ENCODE assay signal across 1 cellular context in the genomic region with DNA sequence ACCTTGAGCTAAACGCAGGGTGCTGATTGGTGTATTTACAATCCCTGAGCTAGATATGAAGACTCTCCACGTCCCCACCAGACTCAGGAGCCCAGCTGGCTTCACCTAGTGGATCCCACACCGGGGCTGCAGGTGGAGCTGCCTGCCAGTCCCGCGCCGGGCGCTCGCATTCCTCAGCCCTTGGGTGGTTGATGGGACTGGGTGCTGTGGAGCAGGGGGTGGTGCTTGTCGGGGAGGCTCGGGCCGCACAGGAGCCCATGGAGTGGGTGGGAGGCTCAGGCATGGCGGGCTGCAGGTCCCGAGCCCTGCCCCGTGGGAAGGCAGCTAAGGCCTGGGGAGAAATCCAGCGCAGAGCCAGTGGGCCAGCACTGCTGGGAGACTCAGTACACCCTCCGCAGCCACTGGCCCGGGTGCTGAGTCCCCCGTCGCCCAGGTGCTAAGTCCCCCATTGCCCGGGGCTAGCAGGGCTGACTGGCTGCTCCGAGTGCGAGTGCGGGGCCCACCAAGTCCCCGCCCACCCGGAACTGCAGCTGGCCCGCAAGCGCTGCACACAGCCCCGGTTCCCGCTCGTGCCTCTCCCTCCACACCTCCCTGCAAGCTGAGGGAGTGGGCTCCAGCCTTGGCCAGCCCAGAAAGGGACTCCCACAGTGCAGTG. TPM values are rescaled to one million over a fixed set of nuclear protein-coding genes. Genes with fewer than 3 reads are reported as not detected.
DNase-seq lines count a peak whose midpoint lies in the region; ATAC-seq, FAIRE-seq and TF ChIP-seq lines count a peak whose summit lies in the region.
"Not testable (repeated sequence)": the region's sequence is repeated elsewhere in the genome, so short reads cannot be mapped to it uniquely, and the experiment has no call there.

No MANE protein-coding gene starts in this region.

- POLR2A ChIA-PET in K562 (lab: Yijun Ruan, JAX) = not testable (repeated sequence)

- TF ChIP-seq CTCF in K562 (IDR thresholded peaks at IDR 0.05 in 2 of 3, conservative IDR thresholded peaks at IDR 0.05 in 1 of 3; ENCODE audit: insufficient read depth in 2 of 3, low read depth in 1 of 3, low read length in 3 of 3) = not testable (repeated sequence)

- peak overlapping the region; percentile 31; the same call in 1 of the 2 replicates for H2AFZ ChIP-seq in K562 (ENCODE audit: low read depth, low read length)

- TF ChIP-seq POLR2A in K562 (conservative IDR thresholded peaks at IDR 0.05) = not testable (repeated sequence)

- intact Hi-C loops in K562 (cut with micrococcal nuclease) = not testable (repeated sequence)

- not testable (repeated sequence) for H3K4me3 ChIP-seq in K562

- H3K27ac ChIP-seq in K562 (ENCODE audit: extremely low read depth, low read depth, low read length) = not testable (repeated sequence)

- H3K9ac ChIP-seq in K562 (ENCODE audit: insufficient read depth in 1 of 2, low read depth in 2 of 2, low read length in 2 of 2) = not testable (repeated sequence)

- not testable (repeated sequence) for H3K9me3 ChIP-seq in K562 (replicated peaks; ENCODE audit: control insufficient read depth, insufficient read depth, low read depth, low read length)

- not testable (repeated sequence) for DNase-seq in K562 (ENCODE audit: extremely low read depth in 1 of 4, low spot score in 3 of 4)

- not testable (repeated sequence) for H3K79me2 ChIP-seq in K562 (ENCODE audit: control insufficient read depth, insufficient read depth, low read length)

- in situ Hi-C loops in K562 (cut with MboI) = not testable (repeated sequence)

- TF ChIP-seq RAD21 in K562 (CRISPR knock-in tag; conservative IDR thresholded peaks at IDR 0.05 in 1 of 2, IDR thresholded peaks at IDR 0.05 in 1 of 2) = not testable (repeated sequence)

- not testable (repeated sequence) for H3K4me2 ChIP-seq in K562 (ENCODE audit: insufficient read depth, low read length)

- H3K36me3 ChIP-seq in K562 (ENCODE audit: control insufficient read depth, insufficient read depth, low read length) = not testable (repeated sequence)

- FAIRE-seq in K562 (lab: Jason Lieb, UNC) = not testable (repeated sequence)

- not testable (repeated sequence) for H3K27me3 ChIP-seq in K562 (ENCODE audit: control insufficient read depth in 2 of 2, insufficient read depth in 2 of 2, low read length in 2 of 2)

- WGBS in K562 (ENCODE audit: insufficient coverage, low coverage, missing lambda C conversion rate) = 39% methylated on average over 18 of the region's 30 CpGs

- not testable (repeated sequence) for BruUV-seq in K562 (replicated peaks; lab: Mats Ljungman, UMichigan)

- not testable (repeated sequence) for TF ChIP-seq EP300 in K562 (IDR thresholded peaks at IDR 0.05; ENCODE audit: low read length)

- not testable (repeated sequence) for H3K9me1 ChIP-seq in K562 (ENCODE audit: control insufficient read depth, insufficient read depth, low read length)

- not testable (repeated sequence) for ATAC-seq in K562

- CTCF ChIA-PET in K562 (lab: Yijun Ruan, JAX; ENCODE audit: low intra/inter-chr PET ratio) = not testable (repeated sequence)

- H4K20me1 ChIP-seq in K562 (replicated peaks; ENCODE audit: control insufficient read depth, insufficient read depth, low read length) = not testable (repeated sequence)

- not testable (repeated sequence) for H3K4me1 ChIP-seq in K562 (replicated peaks in 1 of 2; ENCODE audit: control insufficient read depth in 2 of 2, insufficient read depth in 2 of 2, low read length in 2 of 2)

RNA-seq across cellular contexts. Expression of a gene that starts 45.7 kb away (rescaled TPM):
- total RNA-seq in K562 (2011; cell fraction: chromatin; rRNA removed; ENCODE audit: low replicate concordance) = 3.6 and 4.6 TPM in 2 replicates
- total RNA-seq in K562 (2011; cell fraction: nucleolus; rRNA removed) = 3.3 and 4.3 TPM in 2 replicates
- total RNA-seq in K562 (2011; cell fraction: nucleoplasm; rRNA removed) = 4.8 and 7.6 TPM in 2 replicates
- total RNA-seq in K562 (2014; rRNA removed) (10.6 and 12.0 TPM in 2 replicates), K562 (2014; rRNA removed; fragmentation: Illumina TruSeq; extraction: Trizol) (14.6 and 14.7 TPM in 2 replicates), K562 (2015; rRNA removed; fragmentation: Illumina TruSeq; extraction: Trizol) (14.1 and 15.3 TPM in 2 replicates), K562 (2021) (13.4 and 15.2 TPM in 2 replicates)
- polyA plus RNA-seq in K562 (2011; rRNA removed) (9.9 and 13.6 TPM in 2 replicates), K562 (2014; fragmentation: Illumina TruSeq; extraction: Trizol) (9.0 and 9.3 TPM in 2 replicates), K562 (2014; fragmentation: Nextera tagmentation; extraction: Ambion mirVana) (1 to 10 TPM; 3.6 to 3.7 TPM), K562 (2014; rRNA removed) (8.1 and 8.9 TPM in 2 replicates)
- polyA plus RNA-seq in K562 (2011; cell fraction: cytosol; rRNA removed) = 4.1 and 5.5 TPM in 2 replicates
- polyA plus RNA-seq in K562 (2011; cell fraction: nucleus; rRNA removed) = 2.7 and 3.9 TPM in 2 replicates
- 5.9 and 8.8 TPM in 2 replicates for polyA plus RNA-seq in K562 (2012)
- polyA minus RNA-seq in K562 (2011; rRNA and poly(A)+ RNA removed) = 6.2 and 7.3 TPM in 2 replicates
- 5.8 and 5.9 TPM in 2 replicates for polyA minus RNA-seq in K562 (2011; cell fraction: cytosol; rRNA and poly(A)+ RNA removed)
- 3.3 and 3.5 TPM in 2 replicates for polyA minus RNA-seq in K562 (2011; cell fraction: nucleus; rRNA and poly(A)+ RNA removed)
